Comparison of ENCODE assay signal across 8 cellular contexts in the genomic region with DNA sequence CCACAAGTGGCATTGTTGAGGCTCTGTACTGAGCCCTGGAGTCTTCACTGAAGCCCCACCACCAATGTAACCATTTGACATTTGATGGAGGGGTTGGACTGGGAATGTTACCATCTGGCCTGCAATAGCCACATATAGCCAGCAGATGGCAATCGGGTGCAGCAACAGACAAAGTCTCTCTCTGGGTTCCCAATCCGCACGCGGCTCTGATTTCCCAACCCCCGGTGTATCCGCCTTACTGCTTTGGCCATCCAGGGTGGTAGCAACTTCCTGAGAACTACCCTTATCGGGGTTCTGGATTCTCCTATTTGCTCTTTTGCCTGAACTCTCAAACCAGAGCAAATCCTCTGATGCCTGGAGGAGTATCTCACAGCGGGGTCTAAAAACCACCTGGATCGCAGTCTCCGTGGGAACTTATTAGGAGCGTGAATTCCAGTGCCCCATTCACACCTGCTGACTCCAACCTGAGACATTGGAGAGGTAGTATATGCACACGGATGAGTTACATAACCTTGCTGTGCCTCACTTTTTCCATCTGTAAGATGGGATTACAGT. TPM values are rescaled to one million over a fixed set of nuclear protein-coding genes. Genes with fewer than 3 reads are reported as not detected.
A peak's percentile ranks its signal among the peaks of the same experiment; 100 is the strongest.
DNase-seq lines count a peak whose midpoint lies in the region; ATAC-seq, FAIRE-seq and TF ChIP-seq lines count a peak whose summit lies in the region.

No MANE protein-coding gene starts in this region.

- no peak; the same call in none of the 2 replicates for TF ChIP-seq CTCF in AG09319 (IDR thresholded peaks at IDR 0.05; ENCODE audit: low read depth, low read length)
- peak; percentile 78 for TF ChIP-seq CTCF in coronary artery (IDR thresholded peaks at IDR 0.05)
- TF ChIP-seq CTCF in right lobe of liver (IDR thresholded peaks at IDR 0.05): peak; percentile 89 to 95 (median 94)

- ATAC-seq in right lobe of liver: peak; percentile 95 to 100 (median 98)
- ATAC-seq in GM21825 (IDR thresholded peaks at IDR 0.05; ENCODE audit: unreplicated experiment): no peak

- no peaks in the 10 kb centered on the region for H3K4me1 Mint-ChIP-seq in activated CD4-positive, alpha-beta T cell treated with anti-CD3 and anti-CD28 coated beads, Interleukin-2, amount 10 ng/mL, durations not matched to agents 24 days and 14 days

- FAIRE-seq in H54 (lab: Jason Lieb, UNC): no peak

- DNase-seq in AG09319 (ENCODE audit: extremely low read depth, low read depth): peak; percentile 34
- peak; percentile 56 for DNase-seq in H54 (ENCODE audit: insufficient read length, low spot score)
- peak; percentile 76 for DNase-seq in NCI-H460 (ENCODE audit: extremely low read depth, low read depth)
- peak; percentile 89 for DNase-seq in activated CD4-positive, alpha-beta T cell treated with anti-CD3 and anti-CD28 coated beads, Interleukin-2, amount 10 ng/mL, durations not matched to agents 24 days and 14 days
- DNase-seq in coronary artery (ENCODE audit: low spot score): no peak
- DNase-seq in right lobe of liver: peak; percentile 79 to 80 (median 80)
- peak; percentile 33 to 68 (median 43) for DNase-seq in stimulated activated CD4-positive, alpha-beta T cell treated with anti-CD3 and anti-CD28 coated beads, TNF-alpha, amount 100 ng/mL, for 24 hours (ENCODE audit: low read depth in 3 of 3)

- H3K4me3 Mint-ChIP-seq in activated CD4-positive, alpha-beta T cell treated with anti-CD3 and anti-CD28 coated beads, Interleukin-2, amount 10 ng/mL, durations not matched to agents 24 days and 14 days: no peak overlapping the region

- intact Hi-C loops in activated CD4-positive, alpha-beta T cell treated with anti-CD3 and anti-CD28 coated beads, Interleukin-2, amount 10 ng/mL, durations not matched to agents 24 days and 14 days (cut with micrococcal nuclease): loop anchor here (1.0 to 5.0 kb wide), 2 partner anchors 131 to 250 kb away; a partner anchor contains a TSS
- intact Hi-C loops in right lobe of liver (cut with DNase I): loop anchor here (5.0 to 10.0 kb wide), 2 partner anchors 112 to 120 kb away; no protein-coding TSS in a partner anchor

- no peaks in the 10 kb centered on the region for H3K27me3 ChIP-seq in right lobe of liver

- no peak overlapping the region for H3K4me3 ChIP-seq in coronary artery
- H3K4me3 ChIP-seq in right lobe of liver: no peak overlapping the region

- H3K36me3 ChIP-seq in right lobe of liver: no peaks in the 10 kb centered on the region

- no peaks in the 10 kb centered on the region for H3K9me3 ChIP-seq in right lobe of liver

- 30% methylated on average over 12 of the region's 12 CpGs for WGBS in right lobe of liver (ENCODE audit: insufficient coverage, low coverage, low lambda C conversion rate, missing lambda C conversion rate)

- H3K27me3 Mint-ChIP-seq in activated CD4-positive, alpha-beta T cell treated with anti-CD3 and anti-CD28 coated beads, Interleukin-2, amount 10 ng/mL, durations not matched to agents 24 days and 14 days: peaks cover 11% of the 10 kb centered on the region

- no peaks in the 10 kb centered on the region for H3K9me3 Mint-ChIP-seq in activated CD4-positive, alpha-beta T cell treated with anti-CD3 and anti-CD28 coated beads, Interleukin-2, amount 10 ng/mL, durations not matched to agents 24 days and 14 days

- no peak overlapping the region for H3K27ac Mint-ChIP-seq in activated CD4-positive, alpha-beta T cell treated with anti-CD3 and anti-CD28 coated beads, Interleukin-2, amount 10 ng/mL, durations not matched to agents 24 days and 14 days

- no peaks in the 10 kb centered on the region for H3K36me3 Mint-ChIP-seq in activated CD4-positive, alpha-beta T cell treated with anti-CD3 and anti-CD28 coated beads, Interleukin-2, amount 10 ng/mL, durations not matched to agents 24 days and 14 days (ENCODE audit: low read depth)

- H3K4me1 ChIP-seq in right lobe of liver: no peaks in the 10 kb centered on the region

- TF ChIP-seq POLR2A in H54 (IDR thresholded peaks at IDR 0.05; ENCODE audit: low read depth, low read length) (no peak), right lobe of liver (IDR thresholded peaks at IDR 0.05) (no peak)

- H3K27ac ChIP-seq in coronary artery (no peak overlapping the region), right lobe of liver (no peak overlapping the region)

RNA-seq across cellular contexts. Expression of a gene that starts 14.2 kb away (rescaled TPM):
- total RNA-seq in NCI-H460 (2014; rRNA removed; shearing (Covaris generic)): not detected in 2 replicates
- not detected in 2 replicates for polyA plus RNA-seq in NCI-H460 (2014; cell fraction: nucleus; rRNA removed)
- total RNA-seq in activated CD4-positive, alpha-beta T cell treated with anti-CD3 and anti-CD28 coated beads, Interleukin-2, amount 10 ng/mL, durations not matched to agents 24 days and 14 days: not detected in 2 replicates
- not detected for total RNA-seq in right lobe of liver

RNA-seq across cellular contexts. Expression of a gene that starts 59.7 kb away (rescaled TPM):
- total RNA-seq in NCI-H460 (2014; rRNA removed; shearing (Covaris generic)): 24.7 and 26.2 TPM in 2 replicates
- polyA plus RNA-seq in NCI-H460 (2014; cell fraction: nucleus; rRNA removed): 88.9 and 179 TPM in 2 replicates
- 42.4 and 42.9 TPM in 2 replicates for total RNA-seq in activated CD4-positive, alpha-beta T cell treated with anti-CD3 and anti-CD28 coated beads, Interleukin-2, amount 10 ng/mL, durations not matched to agents 24 days and 14 days
- 10 to 100 TPM; 20.3 to 39.3 (median 32.2) TPM for total RNA-seq in right lobe of liver
